8 cellular contexts compared by ENCODE assay signal in genomic region chr13:102870677-102871415, GRCh38. TPM values are rescaled to one million over a fixed set of nuclear protein-coding genes. Genes with fewer than 3 reads are reported as not detected.
DNase-seq lines count a peak whose midpoint lies in the region; ATAC-seq and TF ChIP-seq lines count a peak whose summit lies in the region.

No MANE protein-coding gene starts in this region.

- peak; percentile 52 for DNase-seq in CD1c-positive myeloid dendritic cell (ENCODE audit: extremely low spot score)
- peak; percentile 34 to 75 for DNase-seq in NCI-H526 (lab: John Stamatoyannopoulos, UW)
- peak; percentile 48 for DNase-seq in activated CD8-positive, alpha-beta memory T cell treated with anti-CD3 and anti-CD28 coated beads, Interleukin-2, amount 50 U/mL, for 4 hours
- DNase-seq in epithelial cell of proximal tubule (ENCODE audit: low read depth): no peak
- DNase-seq in myocyte (ENCODE audit: low read depth): peak; percentile 74
- DNase-seq in superior temporal gyrus (ENCODE audit: extremely low spot score): peak; percentile 91

- peak; percentile 84 for TF ChIP-seq CTCF in epithelial cell of proximal tubule (conservative IDR thresholded peaks at IDR 0.05; ENCODE audit: low read depth, low read length)

- H3K4me3 ChIP-seq in epithelial cell of proximal tubule (ENCODE audit: low read depth, low read length): no peak overlapping the region

- ATAC-seq in GM18873 (IDR thresholded peaks at IDR 0.05; ENCODE audit: low FRiP score, unreplicated experiment) (peak; percentile 45), HG03108 (IDR thresholded peaks at IDR 0.05; ENCODE audit: unreplicated experiment) (peak; percentile 60)

RNA-seq across cellular contexts. Expression of gene ERCC5, which starts 25.0 kb away (rescaled TPM):
- total RNA-seq in epithelial cell of proximal tubule: 39.4 and 43.0 TPM in 2 replicates
- total RNA-seq in myocyte: 63.0 and 64.9 TPM in 2 replicates
- polyA plus RNA-seq in myocyte (2012): 28.2 TPM
